ENCODE assay signal across 14 cellular contexts in genomic region chr3:51550080-51550819, GRCh38.
"Had no signal": no experiment of that assay in that cellular context is flagged by ENCODE, and none has a peak within 500 bp of the region (broad histone marks: within the 10 kb centered on the region; RNA-seq: fewer than 3 reads in every experiment).

No MANE protein-coding gene starts in this region.

- H3K4me1 ChIP-seq: psoas muscle, suprapubic skin had no signal

- H3K27ac Mint-ChIP-seq: activated B cell treated with CpG ODN at 0.5 μM for 24 hours; activated naive CD8-positive, alpha-beta T cell treated with anti-CD3 and anti-CD28 coated beads, Interleukin-2, amount 10 ng/mL, durations not matched to agents 7 days and 5 days had no signal

- H3K4me1 Mint-ChIP-seq: activated B cell treated with CpG ODN at 0.5 μM for 24 hours had no signal

- H3K27me3 ChIP-seq: cardiac muscle cell, right lobe of liver, suprapubic skin had no signal

- H3K4me3 Mint-ChIP-seq: activated B cell treated with CpG ODN at 0.5 μM for 24 hours; activated naive CD8-positive, alpha-beta T cell treated with anti-CD3 and anti-CD28 coated beads, Interleukin-2, amount 10 ng/mL, durations not matched to agents 7 days and 5 days had no signal

- H3K4me3 ChIP-seq: cardiac muscle cell, psoas muscle, right lobe of liver, SK-N-MC, suprapubic skin had no signal

- DNase-seq: activated B cell treated with CpG ODN at 0.5 μM for 24 hours; activated CD4-positive, alpha-beta T cell treated with anti-CD3 and anti-CD28 coated beads, Interleukin-2, amount 50 U/mL, for 1 hour; activated gamma-delta T cell; activated naive CD8-positive, alpha-beta T cell treated with anti-CD3 and anti-CD28 coated beads, Interleukin-2, amount 10 ng/mL, durations not matched to agents 7 days and 5 days; effector CD8-positive, alpha-beta T cell; midbrain; occipital lobe; psoas muscle; right lobe of liver; stimulated activated naive CD4-positive, alpha-beta T cell treated with Interleukin-2 at 50 U/mL for 16 hours; T-helper 1 cell had no signal

- H3K9me3 Mint-ChIP-seq: activated B cell treated with CpG ODN at 0.5 μM for 24 hours; activated naive CD8-positive, alpha-beta T cell treated with anti-CD3 and anti-CD28 coated beads, Interleukin-2, amount 10 ng/mL, durations not matched to agents 7 days and 5 days had no signal

- H3K9me3 ChIP-seq: psoas muscle, right lobe of liver, suprapubic skin had no signal

- H3K27me3 Mint-ChIP-seq: activated B cell treated with CpG ODN at 0.5 μM for 24 hours; activated naive CD8-positive, alpha-beta T cell treated with anti-CD3 and anti-CD28 coated beads, Interleukin-2, amount 10 ng/mL, durations not matched to agents 7 days and 5 days had no signal

- ATAC-seq: psoas muscle had no signal
